Comparison of ENCODE assay signal across 8 cellular contexts in genomic region chr11:130314184-130314748, GRCh38. TPM values are rescaled to one million over a fixed set of nuclear protein-coding genes. Genes with fewer than 3 reads are reported as not detected.
DNase-seq lines count a peak whose midpoint lies in the region; ATAC-seq, FAIRE-seq and TF ChIP-seq lines count a peak whose summit lies in the region.

No MANE protein-coding gene starts in this region.

- no peak for FAIRE-seq in A549 (lab: Jason Lieb, UNC)

- H3K4me1 ChIP-seq in A549 (peaks cover 34% of the 10 kb centered on the region), mucosa of stomach (ENCODE audit: control insufficient read depth, insufficient read depth, low read length) (peaks cover under 1% of the 10 kb centered on the region)

- DNase-seq in A549 (ENCODE audit: low read depth in 1 of 2, low spot score in 1 of 2): peak in 1 of 2 experiments; percentile 29
- peak; percentile 51 for DNase-seq in NCI-H345 treated with DMSO at 0.1 percent for 48 hours (lab: John Stamatoyannopoulos, UW; ENCODE audit: unreplicated experiment)
- peak; percentile 79 for DNase-seq in activated CD8-positive, alpha-beta memory T cell treated with anti-CD3 and anti-CD28 coated beads, Interleukin-2, amount 50 U/mL, for 48 hours
- DNase-seq in epithelial cell of prostate (ENCODE audit: low read depth, low spot score): no peak
- peak; percentile 21 for DNase-seq in stimulated activated CD8-positive, alpha-beta memory T cell treated with anti-CD3 and anti-CD28 coated beads, Interleukin-7, amount 100 ng/mL, for 24 hours (ENCODE audit: low read depth)

- peak overlapping the region; percentile 69 for H3K9ac ChIP-seq in mucosa of stomach (ENCODE audit: low read length)

- TF ChIP-seq POLR2A in A549 (IDR thresholded peaks at IDR 0.05; ENCODE audit: low read length): 0 out of 2 replicates have a peak, but pooled peaks have one; percentile 11

- no CpG with 5 or more reads among the region's 68 CpGs for WGBS in A549 (ENCODE audit: missing lambda C conversion rate)

- H3K27ac ChIP-seq in A549 (peak overlapping the region; percentile 98 to 99), epithelial cell of prostate (peak overlapping the region; percentile 81)

- ATAC-seq in A549 (peak; percentile 85 to 92), GM18511 (IDR thresholded peaks at IDR 0.05; ENCODE audit: unreplicated experiment) (peak; percentile 49), HG02970 (IDR thresholded peaks at IDR 0.05; ENCODE audit: low FRiP score, unreplicated experiment) (peak; percentile 46)

- H3K4me3 ChIP-seq in A549 (peak overlapping the region; percentile 94), mucosa of stomach (ENCODE audit: low read length) (peak overlapping the region; percentile 22)

- no peaks in the 10 kb centered on the region for H3K36me3 ChIP-seq in mucosa of stomach (ENCODE audit: control insufficient read depth, insufficient read depth, low read length)

- CTCF ChIA-PET in A549 (lab: Yijun Ruan, JAX): no interaction called here

- no peak for TF ChIP-seq CTCF in A549 (IDR thresholded peaks at IDR 0.05)

- H3K9me3 ChIP-seq in A549 (no peaks in the 10 kb centered on the region), mucosa of stomach (ENCODE audit: control insufficient read depth, low read length) (no peaks in the 10 kb centered on the region)

- TF ChIP-seq RAD21 in A549 (conservative IDR thresholded peaks at IDR 0.05 in 1 of 2, IDR thresholded peaks at IDR 0.05 in 1 of 2): no peak

- TF ChIP-seq EP300 in A549 (IDR thresholded peaks at IDR 0.05): no peak

- peak overlapping the region; percentile 85 for H3K4me2 ChIP-seq in A549

- POLR2A ChIA-PET in A549 (lab: Yijun Ruan, JAX): interaction anchor here (1.0 to 1.4 kb wide), 2 partner anchors 10 to 23 kb away, joined by 3 to 4 read pairs; no protein-coding TSS in a partner anchor

- no peaks in the 10 kb centered on the region for H3K27me3 ChIP-seq in mucosa of stomach (ENCODE audit: control insufficient read depth, insufficient read depth, low read length)

TF ChIP-seq in A549, 52 proteins besides CTCF, POLR2A, EP300 and RAD21:
- TF ChIP-seq NFE2L2 (conservative IDR thresholded peaks at IDR 0.05; ENCODE audit: low read length): no peak
- no peak for TF ChIP-seq MAFK (IDR thresholded peaks at IDR 0.05; ENCODE audit: partially characterized antibody)
- no peak for TF ChIP-seq FOSL2 (IDR thresholded peaks at IDR 0.05)
- TF ChIP-seq FOSL2 (CRISPR knock-in tag; IDR thresholded peaks at IDR 0.05): no peak
- TF ChIP-seq JUN (IDR thresholded peaks at IDR 0.05): peak in 1 of 2 experiments; percentile 25; a peak in 1 of 5 replicates
- peak; percentile 32; the same call in 1 of the 2 replicates for TF ChIP-seq MAX (IDR thresholded peaks at IDR 0.05)
- TF ChIP-seq MYC (IDR thresholded peaks at IDR 0.05; ENCODE audit: borderline replicate concordance, low read length): 0 out of 2 replicates have a peak, but pooled peaks have one; percentile 34
- no peak for TF ChIP-seq RFX5 (IDR thresholded peaks at IDR 0.05)

RNA-seq across cellular contexts. Expression of gene ZBTB44, which starts 0.5 kb away (rescaled TPM):
- polyA plus RNA-seq in A549 (2011; rRNA removed) (16.1 and 21.0 TPM in 2 replicates), A549 (2017; fragmentation: RNase III; extraction: RNeasy Plus Mini Kit Qiagen cat#74134 plus additional on column Dnase treatment) (6.7 to 8.3 TPM (median 8.0 TPM) in 3 replicates)
- 4.5 and 5.2 TPM in 2 replicates for polyA plus RNA-seq in A549 (2012; cell fraction: cytosol; rRNA removed)
- 2.7 and 4.5 TPM in 2 replicates for polyA plus RNA-seq in A549 (2012; cell fraction: nucleus; rRNA removed)
- 42.7 and 43.3 TPM in 2 replicates for polyA minus RNA-seq in A549 (2011; rRNA and poly(A)+ RNA removed)
